ENCODE assay signal across 18 cellular contexts in the genomic region with DNA sequence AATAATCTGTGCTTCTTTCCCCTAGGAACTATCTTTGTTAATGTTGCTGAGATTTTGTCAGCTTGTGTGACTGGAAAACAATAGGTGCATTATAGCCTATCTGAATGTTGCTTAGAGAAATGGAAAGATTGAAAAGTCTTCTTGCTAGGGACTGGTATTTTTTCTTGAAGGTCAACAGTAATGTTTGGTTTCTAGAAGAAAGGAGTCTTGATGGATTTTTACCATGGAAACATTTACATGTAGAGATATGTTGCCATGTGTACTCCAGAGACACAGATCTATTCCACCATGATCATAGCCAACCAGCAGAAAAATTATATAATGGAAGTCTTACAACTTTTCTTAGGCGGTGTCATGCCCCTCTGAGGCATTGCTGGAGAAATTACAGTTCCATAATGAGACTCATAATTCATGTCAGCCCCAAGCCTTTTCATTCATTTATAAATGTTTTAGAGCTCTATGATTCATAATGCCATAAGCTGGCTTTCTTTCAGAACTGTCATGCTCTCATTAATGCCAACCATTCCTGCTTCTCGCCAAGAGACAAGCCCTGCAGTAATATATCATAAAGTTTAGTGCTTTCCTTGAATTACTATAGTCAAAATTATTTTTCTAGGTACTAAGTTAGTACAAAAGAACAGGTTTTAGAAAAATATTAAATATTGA.
"Had no signal": no experiment of that assay in that cellular context is flagged by ENCODE, and none has a peak within 500 bp of the region (broad histone marks: within the 10 kb centered on the region; RNA-seq: fewer than 3 reads in every experiment).

No MANE protein-coding gene starts in this region.

- H3K4me3 Mint-ChIP-seq: activated CD4-positive, alpha-beta memory T cell treated with anti-CD3 and anti-CD28 coated beads for 36 hours; activated naive CD8-positive, alpha-beta T cell; activated T-cell treated with anti-CD3 and anti-CD28 coated beads, Interleukin-2, amount 50 U/mL, for 4 hours; endodermal cell; neural crest cell; stimulated activated naive CD8-positive, alpha-beta T cell treated with anti-CD3 and anti-CD28 coated beads, Interleukin-15, Interleukin-2, amounts not matched to agents 100 ng/mL and 50 ng/mL, for 24 hours had no signal

- H3K27me3 Mint-ChIP-seq: activated CD4-positive, alpha-beta memory T cell treated with anti-CD3 and anti-CD28 coated beads for 36 hours; activated naive CD8-positive, alpha-beta T cell; stimulated activated naive CD8-positive, alpha-beta T cell treated with anti-CD3 and anti-CD28 coated beads, Interleukin-15, Interleukin-2, amounts not matched to agents 100 ng/mL and 50 ng/mL, for 24 hours had no signal

- H3K4me3 ChIP-seq: esophagus squamous epithelium, heart right ventricle, ovary, testis had no signal

- H3K27me3 ChIP-seq: brain microvascular endothelial cell, esophagus squamous epithelium, heart right ventricle, ovary, testis had no signal

- H3K36me3 ChIP-seq: brain microvascular endothelial cell, esophagus squamous epithelium, heart right ventricle, ovary had no signal

- H3K4me1 ChIP-seq: heart right ventricle, testis had no signal

- H3K36me3 Mint-ChIP-seq: activated CD4-positive, alpha-beta memory T cell treated with anti-CD3 and anti-CD28 coated beads for 36 hours; activated naive CD8-positive, alpha-beta T cell had no signal

- H3K9me3 Mint-ChIP-seq: activated CD4-positive, alpha-beta memory T cell treated with anti-CD3 and anti-CD28 coated beads for 36 hours; endodermal cell; neural crest cell; stimulated activated naive CD8-positive, alpha-beta T cell treated with anti-CD3 and anti-CD28 coated beads, Interleukin-15, Interleukin-2, amounts not matched to agents 100 ng/mL and 50 ng/mL, for 24 hours had no signal

- DNase-seq: activated CD4-positive, alpha-beta memory T cell treated with anti-CD3 and anti-CD28 coated beads for 36 hours; activated CD4-positive, alpha-beta T cell treated with anti-CD3 and anti-CD28 coated beads for 1 hour; activated effector memory CD4-positive, alpha-beta T cell treated with anti-CD3 and anti-CD28 coated beads, Interleukin-2, amount 50 U/mL, for 16 hours; activated T-cell treated with anti-CD3 and anti-CD28 coated beads, Interleukin-2, amount 50 U/mL, for 4 hours; amygdala; brain microvascular endothelial cell; endodermal cell; esophagus squamous epithelium; heart right ventricle; kidney; left ventricle myocardium superior; ovary; stimulated activated CD4-positive, alpha-beta T cell treated with anti-CD3 and anti-CD28 coated beads, Interleukin-4, amount 100 ng/mL, for 1 hour; stimulated activated CD8-positive, alpha-beta memory T cell treated with anti-CD3 and anti-CD28 coated beads, Interleukin-4, amount 100 ng/mL, for 48 hours; testis had no signal

- H3K9me3 ChIP-seq: esophagus squamous epithelium, heart right ventricle, ovary, testis had no signal

- H3K27ac ChIP-seq: brain microvascular endothelial cell, heart right ventricle, ovary, testis had no signal

- H3K27ac Mint-ChIP-seq: activated CD4-positive, alpha-beta memory T cell treated with anti-CD3 and anti-CD28 coated beads for 36 hours; activated naive CD8-positive, alpha-beta T cell; endodermal cell; stimulated activated naive CD8-positive, alpha-beta T cell treated with anti-CD3 and anti-CD28 coated beads, Interleukin-15, Interleukin-2, amounts not matched to agents 100 ng/mL and 50 ng/mL, for 24 hours had no signal

- ATAC-seq: activated T-cell treated with anti-CD3 and anti-CD28 coated beads, Interleukin-2, amount 50 U/mL, for 4 hours; heart right ventricle; left ventricle myocardium superior had no signal
